ENCODE assay signal across 24 cellular contexts in genomic region chr6:15303162-15303919, GRCh38. TPM values are rescaled to one million over a fixed set of nuclear protein-coding genes. Genes with fewer than 3 reads are reported as not detected.
DNase-seq lines count a peak whose midpoint lies in the region; ATAC-seq, FAIRE-seq and TF ChIP-seq lines count a peak whose summit lies in the region.
"Had no signal": no experiment of that assay in that cellular context is flagged by ENCODE, and none has a peak within 500 bp of the region (broad histone marks: within the 10 kb centered on the region; RNA-seq: fewer than 3 reads in every experiment).

No MANE protein-coding gene starts in this region.

- H3K4me2 ChIP-seq in GM23338 = peak overlapping the region; percentile 28; the same call in 1 of the 2 replicates
- peak overlapping the region; percentile 5 to 26; a peak in 2 of 4 replicates for H3K4me2 ChIP-seq in H1 (ENCODE audit: insufficient read depth in 1 of 2, low read depth in 2 of 2, low read length in 2 of 2)

- H3K18ac ChIP-seq in H1 (ENCODE audit: extremely low read depth, low read length) = no peak overlapping the region

- no peak for TF ChIP-seq EP300 in H1 (IDR thresholded peaks at IDR 0.05; ENCODE audit: borderline replicate concordance in 1 of 2, low read depth in 2 of 2, low read length in 2 of 2)

- H3K27me3 ChIP-seq in CD8-positive, alpha-beta memory T cell (ENCODE audit: insufficient read depth, low read length, poor library complexity, severe bottlenecking) = no peaks in the 10 kb centered on the region
- H3K27me3 ChIP-seq in GM23338 (ENCODE audit: insufficient read depth) (no peaks in the 10 kb centered on the region), H1 (replicated peaks in 1 of 4; ENCODE audit: control insufficient read depth in 3 of 4, extremely low read depth in 1 of 4, insufficient read depth in 3 of 4, low read length in 3 of 4) (no peaks in the 10 kb centered on the region)
- H3K27me3 ChIP-seq: ascending aorta, esophagus muscularis mucosa, gastroesophageal sphincter, tibial artery had no signal

- no peaks in the 10 kb centered on the region; the same call in 1 of the 2 replicates for H3K23me2 ChIP-seq in H1 (ENCODE audit: low read depth, low read length)

- H3K4me3 Mint-ChIP-seq in CD8-positive, alpha-beta memory T cell = no peak overlapping the region
- no peak overlapping the region for H3K4me3 Mint-ChIP-seq in GM23338
- no peak overlapping the region for H3K4me3 Mint-ChIP-seq in nephron progenitor cell
- H3K4me3 Mint-ChIP-seq: central memory CD8-positive, alpha-beta T cell; nephron had no signal

- peak overlapping the region in 5 of 8 donors; percentile 0 to 60 (median 39) for H3K27ac Mint-ChIP-seq in CD8-positive, alpha-beta memory T cell
- H3K27ac Mint-ChIP-seq in GM23338 (no peak overlapping the region), nephron progenitor cell (peak overlapping the region; percentile 64)
- H3K27ac Mint-ChIP-seq: nephron had no signal

- no peak overlapping the region for H2BK15ac ChIP-seq in H1 (ENCODE audit: low read length)

- no peaks in the 10 kb centered on the region for H3K9me3 ChIP-seq in CD8-positive, alpha-beta memory T cell (ENCODE audit: low read length)
- no peaks in the 10 kb centered on the region for H3K9me3 ChIP-seq in H1 (ENCODE audit: insufficient read depth in 2 of 2, low read depth in 1 of 2, low read length in 1 of 2)
- H3K9me3 ChIP-seq: ascending aorta, esophagus muscularis mucosa, gastroesophageal sphincter, tibial artery had no signal

- H3K79me1 ChIP-seq in H1 (ENCODE audit: low read depth, low read length) = peaks cover 3% of the 10 kb centered on the region; the same call in 1 of the 2 replicates

- H3K4me3 ChIP-seq in CD8-positive, alpha-beta memory T cell (ENCODE audit: low read length) = no peak overlapping the region
- H3K4me3 ChIP-seq in GM23338 (peak overlapping the region; percentile 10; the same call in 1 of the 2 replicates), H1 (ENCODE audit: extremely low read depth in 1 of 4, insufficient read depth in 2 of 4, low read depth in 3 of 4, low read length in 4 of 4) (no peak overlapping the region)
- H3K4me3 ChIP-seq: ascending aorta, esophagus muscularis mucosa, gastroesophageal sphincter, tibial artery had no signal

- no peak overlapping the region for H4K91ac ChIP-seq in H1 (replicated peaks; ENCODE audit: insufficient read length, low read length)

- no peak overlapping the region for H4K8ac ChIP-seq in H1 (ENCODE audit: extremely low read depth, insufficient read depth, low read length)

- TF ChIP-seq CTCF in GM23338 (conservative IDR thresholded peaks at IDR 0.05; ENCODE audit: low read depth in 2 of 2) = no peak
- TF ChIP-seq CTCF in H1 (IDR thresholded peaks at IDR 0.05; ENCODE audit: control extremely low read depth in 1 of 3, insufficient read depth in 1 of 3, low read depth in 1 of 3, low read length in 3 of 3) = no peak
- TF ChIP-seq CTCF in nephron progenitor cell (IDR thresholded peaks at IDR 0.05) = no peak

- H3K4ac ChIP-seq in H1 (replicated peaks; ENCODE audit: insufficient read length, low read depth, low read length) = no peak overlapping the region

- no peak for DNase-seq in CD8-positive, alpha-beta memory T cell
- no peak for DNase-seq in GM23338 (ENCODE audit: low spot score)
- peak in 1 of 2 experiments; percentile 47 for DNase-seq in H1 (ENCODE audit: low read depth in 1 of 2, low spot score in 2 of 2)
- DNase-seq in nephron progenitor cell = no peak
- no peak for DNase-seq in NCI-H510A treated with DMSO at 0.1 percent for 48 hours (lab: John Stamatoyannopoulos, UW)
- DNase-seq: Karpas-422; kidney glomerular epithelial cell; NCI-H1092; NCI-H2029; posterior cingulate gyrus; stimulated activated CD4-positive, alpha-beta T cell treated with anti-CD3 and anti-CD28 coated beads, Interleukin-1b, Interleukin-23, amount 100 ng/mL, for 48 hours; stimulated activated naive CD4-positive, alpha-beta T cell; T1000; tibial artery had no signal

- H4K5ac ChIP-seq in H1 (ENCODE audit: insufficient read length, low read depth, low read length) = no peak overlapping the region

- H3K79me2 ChIP-seq in GM23338 (replicated peaks; ENCODE audit: insufficient read depth) (peaks cover 100% of the 10 kb centered on the region), H1 (ENCODE audit: control insufficient read depth in 1 of 2, insufficient read depth in 2 of 2, low read length in 2 of 2) (peaks cover 87 to 100% of the 10 kb centered on the region in 2 experiments)

- peaks cover 0 to 1% of the 10 kb centered on the region in 2 donors for H3K27me3 Mint-ChIP-seq in CD8-positive, alpha-beta memory T cell
- H3K27me3 Mint-ChIP-seq in GM23338 (ENCODE audit: insufficient read depth, low read depth, poor library complexity) = peaks cover 16% of the 10 kb centered on the region
- no peaks in the 10 kb centered on the region for H3K27me3 Mint-ChIP-seq in nephron progenitor cell (ENCODE audit: low read depth, poor library complexity)
- H3K27me3 Mint-ChIP-seq: central memory CD8-positive, alpha-beta T cell had no signal

- peaks cover 43% of the 10 kb centered on the region; the same call in 1 of the 2 replicates for H3F3A ChIP-seq in GM23338 (replicated peaks; ENCODE audit: low read depth)

- no peaks in the 10 kb centered on the region for H3K9me3 Mint-ChIP-seq in CD8-positive, alpha-beta memory T cell
- H3K9me3 Mint-ChIP-seq in GM23338 (no peaks in the 10 kb centered on the region), nephron progenitor cell (no peaks in the 10 kb centered on the region)
- H3K9me3 Mint-ChIP-seq: central memory CD8-positive, alpha-beta T cell; nephron had no signal

- H3K56ac ChIP-seq in H1 (replicated peaks; ENCODE audit: insufficient read length, low read depth, low read length) = no peak overlapping the region

- H2AFZ ChIP-seq in GM23338 (no peak overlapping the region), H1 (ENCODE audit: low read length) (no peak overlapping the region)

- H3K4me1 ChIP-seq in CD8-positive, alpha-beta memory T cell (ENCODE audit: insufficient read depth, low read length) = peaks cover 75% of the 10 kb centered on the region
- H3K4me1 ChIP-seq in GM23338 (ENCODE audit: insufficient read depth) (peaks cover 97% of the 10 kb centered on the region), H1 (replicated peaks in 1 of 4; ENCODE audit: control insufficient read depth in 3 of 4, insufficient read depth in 4 of 4, low read length in 3 of 4) (peaks cover 9 to 33% (median 28%) of the 10 kb centered on the region in 4 experiments)

- peak; percentile 25 for ATAC-seq in GM23338
- no peak for ATAC-seq in HG03457 (IDR thresholded peaks at IDR 0.05; ENCODE audit: unreplicated experiment)
- ATAC-seq in GM21737 (IDR thresholded peaks at IDR 0.05; ENCODE audit: unreplicated experiment) = no peak
- ATAC-seq: gastroesophageal sphincter, HCT116 had no signal

- POLR2A ChIA-PET in CD8-positive, alpha-beta memory T cell (lab: Charles Lee) = no interaction called here
- POLR2A ChIA-PET in H1 (lab: Charles Lee; ENCODE audit: partially characterized antibody) = interaction anchor here (0.8 to 1.3 kb wide), 5 partner anchors 9 to 38 kb away, joined by 3 to 4 read pairs (median 3); no protein-coding TSS in a partner anchor

- H3K23ac ChIP-seq in H1 (ENCODE audit: insufficient read length) = no peak overlapping the region

- H2BK20ac ChIP-seq in H1 (ENCODE audit: low read length) = no peak overlapping the region

- no peak overlapping the region for H2BK5ac ChIP-seq in H1 (ENCODE audit: low read depth, low read length)

- no peak overlapping the region for H2BK12ac ChIP-seq in H1 (ENCODE audit: low read depth, low read length)

- peaks cover 69 to 83% (median 76%) of the 10 kb centered on the region in 3 donors for H3K4me1 Mint-ChIP-seq in CD8-positive, alpha-beta memory T cell
- H3K4me1 Mint-ChIP-seq in GM23338 (peaks cover 80% of the 10 kb centered on the region), nephron progenitor cell (peaks cover 87% of the 10 kb centered on the region)

- H3K36me3 ChIP-seq in CD8-positive, alpha-beta memory T cell (ENCODE audit: insufficient read depth, low read length) = no peaks in the 10 kb centered on the region
- H3K36me3 ChIP-seq in GM23338 (ENCODE audit: insufficient read depth) (no peaks in the 10 kb centered on the region), H1 (ENCODE audit: control insufficient read depth in 2 of 4, insufficient read depth in 4 of 4, low read length in 3 of 4) (peaks cover 0 to 9% (median 0%) of the 10 kb centered on the region in 4 experiments; a peak in 1 of 8 replicates)
- H3K36me3 ChIP-seq: ascending aorta, esophagus muscularis mucosa, gastroesophageal sphincter, tibial artery had no signal

- H3K14ac ChIP-seq in H1 (ENCODE audit: insufficient read length) = no peak overlapping the region

- TF ChIP-seq RAD21 in H1 (IDR thresholded peaks at IDR 0.05 in 1 of 2, conservative IDR thresholded peaks at IDR 0.05 in 1 of 2; ENCODE audit: low read depth in 2 of 2, low read length in 2 of 2) = no peak

- no peak overlapping the region for H3K9ac ChIP-seq in H1 (replicated peaks in 1 of 4; ENCODE audit: extremely low read depth in 1 of 4, low read depth in 3 of 4, low read length in 3 of 4)

- no peak overlapping the region for H2AK5ac ChIP-seq in H1 (ENCODE audit: low read depth, low read length)

- H3K36me3 Mint-ChIP-seq in CD8-positive, alpha-beta memory T cell = peaks cover 0 to 4% (median 2%) of the 10 kb centered on the region in 3 donors
- H3K36me3 Mint-ChIP-seq in GM23338 (ENCODE audit: low read depth) = peaks cover 11% of the 10 kb centered on the region; the same call in 2 of the 3 replicates
- peaks cover 7% of the 10 kb centered on the region for H3K36me3 Mint-ChIP-seq in nephron progenitor cell (ENCODE audit: low read depth)

- H3K27ac ChIP-seq in CD8-positive, alpha-beta memory T cell (ENCODE audit: low read depth, low read length) = no peak overlapping the region
- H3K27ac ChIP-seq in GM23338 (ENCODE audit: low read depth) (peak overlapping the region; percentile 35; the same call in 1 of the 2 replicates), H1 (ENCODE audit: low read depth, low read length) (peak overlapping the region; percentile 6; the same call in 1 of the 2 replicates)
- H3K27ac ChIP-seq: ascending aorta, esophagus muscularis mucosa, gastroesophageal sphincter, RWPE1, tibial artery had no signal

- peak in 1 of 2 experiments; percentile 15; a peak in 1 of 3 replicates for TF ChIP-seq POLR2A in H1 (IDR thresholded peaks at IDR 0.05; ENCODE audit: control extremely low read depth in 1 of 2, low read depth in 2 of 2, low read length in 2 of 2)

- H3K9me2 ChIP-seq in GM23338 (ENCODE audit: insufficient read depth) = no peaks in the 10 kb centered on the region

- H2BK120ac ChIP-seq in H1 (replicated peaks; ENCODE audit: low read depth, low read length) = no peak overlapping the region

- H4K20me1 ChIP-seq in GM23338 (replicated peaks; ENCODE audit: insufficient read depth) (peaks cover 97% of the 10 kb centered on the region), H1 (replicated peaks in 1 of 2; ENCODE audit: control insufficient read depth in 1 of 2, insufficient read depth in 2 of 2, low read length in 2 of 2) (peaks cover 53 to 69% of the 10 kb centered on the region in 2 experiments)

- 85% methylated on average over 7 of the region's 7 CpGs; no CpG with 5 or more reads in 1 of the 2 experiments for WGBS in H1 (ENCODE audit: extremely low coverage in 1 of 2, insufficient coverage in 1 of 2, insufficient read length in 1 of 2, insufficient replicate concordance in 2 of 2, low coverage in 1 of 2, low lambda C conversion rate in 2 of 2, missing lambda C conversion rate in 1 of 2), 2 experiments

- no peak for FAIRE-seq in H1 (lab: Jason Lieb, UNC)
- FAIRE-seq: HTR-8/SVneo had no signal

- CTCF ChIA-PET in CD8-positive, alpha-beta memory T cell (lab: Charles Lee) = no interaction called here
- CTCF ChIA-PET in H1 (lab: Charles Lee; ENCODE audit: partially characterized antibody) = interaction anchor here (1.3 kb wide), 1 partner anchor 25 kb away, joined by 3 read pairs; no protein-coding TSS in a partner anchor

RNA-seq across cellular contexts. Expression of gene JARID2, which starts 57.5 kb away (rescaled TPM):
- 10 to 100 TPM; 25.0 to 25.5 TPM for total RNA-seq in CD8-positive, alpha-beta memory T cell
- 12.0 TPM for polyA plus RNA-seq in CD8-positive, alpha-beta memory T cell
- 177 and 196 TPM in 2 replicates for total RNA-seq in GM23338 (2014; rRNA removed; shearing (Covaris generic))
- polyA plus RNA-seq in GM23338 (2016; fragmentation: Nextera tagmentation; extraction: Ambion mirVana) = 87.6 and 92.8 TPM in 2 replicates
- 237 and 239 TPM in 2 replicates for total RNA-seq in H1 (2021; fragmentation: NEBNext Ultra II Directional; extraction: Animal tissue kit (Norgen Biotek cat#: 25700))
- polyA plus RNA-seq in H1 (2011; rRNA removed) = 60.1 and 75.5 TPM in 2 replicates
- polyA plus RNA-seq in H1 (2011; cell fraction: cytosol; rRNA removed) = 100 TPM
- polyA plus RNA-seq in H1 (2011; cell fraction: nucleus; rRNA removed) = 111 TPM
- polyA plus RNA-seq in H1 (2012, experiment 1 of 2) = 103 to 131 TPM (median 115 TPM) in 4 replicates
- 14.2 TPM for polyA plus RNA-seq in H1 (2012, experiment 2 of 2)
- 237 TPM for polyA plus RNA-seq in H1 (2013, experiment 1 of 2)
- polyA plus RNA-seq in H1 (2013, experiment 2 of 2) = 255 TPM
- polyA minus RNA-seq in H1 (2011; rRNA and poly(A)+ RNA removed) = 153 and 170 TPM in 2 replicates
- polyA minus RNA-seq in H1 (2011; cell fraction: cytosol; rRNA and poly(A)+ RNA removed) = 113 TPM
- 104 TPM for polyA minus RNA-seq in H1 (2011; cell fraction: nucleus; rRNA and poly(A)+ RNA removed)
